In genomic region chr10:27019827-27020226, GRCh38 we compare ENCODE assay signal across 15 cellular contexts.
DNase-seq lines count a peak whose midpoint lies in the region; ATAC-seq, FAIRE-seq and TF ChIP-seq lines count a peak whose summit lies in the region.
"Had no signal": no experiment of that assay in that cellular context is flagged by ENCODE, and none has a peak within 500 bp of the region (broad histone marks: within the 10 kb centered on the region; RNA-seq: fewer than 3 reads in every experiment).

No MANE protein-coding gene starts in this region.

- H3K27me3 Mint-ChIP-seq in astrocyte (ENCODE audit: low read depth, unreplicated experiment) = no peaks in the 10 kb centered on the region
- no peaks in the 10 kb centered on the region for H3K27me3 Mint-ChIP-seq in glutamatergic neuron (ENCODE audit: unreplicated experiment)

- H3K4me1 Mint-ChIP-seq in astrocyte (ENCODE audit: low read depth, unreplicated experiment) (peaks cover 4% of the 10 kb centered on the region), glutamatergic neuron (ENCODE audit: low read depth, unreplicated experiment) (no peaks in the 10 kb centered on the region)

- TF ChIP-seq CTCF in heart right ventricle (IDR thresholded peaks at IDR 0.05) (no peak), right atrium auricular region (IDR thresholded peaks at IDR 0.05) (no peak), astrocyte (IDR thresholded peaks at IDR 0.05; ENCODE audit: insufficient read depth, low read depth, low read length) (no peak), fibroblast of the aortic adventitia (IDR thresholded peaks at IDR 0.05; ENCODE audit: insufficient read depth, low read length) (no peak), testis (IDR thresholded peaks at IDR 0.05) (no peak), glutamatergic neuron (IDR thresholded peaks at IDR 0.05; ENCODE audit: partially characterized antibody, unreplicated experiment) (no peak)

- H3K36me3 ChIP-seq in heart right ventricle (peaks cover 0 to 48% (median 0%) of the 10 kb centered on the region in 9 donors), right atrium auricular region (peaks cover 17% of the 10 kb centered on the region), astrocyte (ENCODE audit: insufficient read depth, low read length) (no peaks in the 10 kb centered on the region), testis (ENCODE audit: low read depth, missing control alignments) (no peaks in the 10 kb centered on the region)

- H4K20me1 ChIP-seq in astrocyte (ENCODE audit: insufficient read depth, low read length) = no peaks in the 10 kb centered on the region

- no peak overlapping the region for H3K4me3 ChIP-seq in heart right ventricle
- no peak overlapping the region for H3K4me3 ChIP-seq in right atrium auricular region
- no peak overlapping the region for H3K4me3 ChIP-seq in astrocyte (ENCODE audit: insufficient read depth, low read depth, low read length)
- no peak overlapping the region for H3K4me3 ChIP-seq in fibroblast of the aortic adventitia (ENCODE audit: low read depth, low read length)
- no peak overlapping the region for H3K4me3 ChIP-seq in testis
- H3K4me3 ChIP-seq: A549, PC-9, SK-N-MC had no signal

- DNase-seq in heart right ventricle = no peak
- DNase-seq in right atrium auricular region (ENCODE audit: low spot score) = no peak
- DNase-seq in astrocyte (ENCODE audit: low read depth) = peak; percentile 8
- DNase-seq in fibroblast of the aortic adventitia (ENCODE audit: low read depth) = peak; percentile 12
- peak; percentile 17 for DNase-seq in testis
- DNase-seq in AML-193 (lab: John Stamatoyannopoulos, UW) = no peak
- no peak for DNase-seq in glutamatergic neuron
- DNase-seq: DMS53, GOT3, NCI-H1417, NCI-H1930, PC-9 had no signal

- H3K27ac ChIP-seq in heart right ventricle (no peak overlapping the region), right atrium auricular region (no peak overlapping the region), astrocyte (ENCODE audit: low read depth, low read length) (no peak overlapping the region), testis (no peak overlapping the region)
- H3K27ac ChIP-seq: A549, PC-9, SK-N-MC had no signal

- H3K27me3 ChIP-seq in heart right ventricle (no peaks in the 10 kb centered on the region), right atrium auricular region (no peaks in the 10 kb centered on the region), astrocyte (ENCODE audit: insufficient read depth, low read length) (no peaks in the 10 kb centered on the region), testis (no peaks in the 10 kb centered on the region)

- H3K9me3 ChIP-seq in heart right ventricle (no peaks in the 10 kb centered on the region), right atrium auricular region (no peaks in the 10 kb centered on the region), astrocyte (ENCODE audit: insufficient read depth, low read depth, low read length) (no peaks in the 10 kb centered on the region), testis (no peaks in the 10 kb centered on the region)
- H3K9me3 ChIP-seq: A549 had no signal

- no peak for TF ChIP-seq POLR2A in testis (IDR thresholded peaks at IDR 0.05)

- WGBS in heart right ventricle, 2 donors = 28 to 41% methylated on average over 4 of the region's 4 CpGs
- 48 to 60% methylated on average over 4 of the region's 4 CpGs for WGBS in testis, 2 donors

- no peak overlapping the region for H3K4me2 ChIP-seq in astrocyte (ENCODE audit: low read length)
- H3K4me2 ChIP-seq: A549, PC-9 had no signal

- intact Hi-C loops in heart right ventricle (cut with DNase I) = no loop called here
- intact Hi-C loops in testis (cut with DNase I; ENCODE audit: low total_unique reads) = no loop called here

- H3K4me1 ChIP-seq in heart right ventricle (no peaks in the 10 kb centered on the region), right atrium auricular region (no peaks in the 10 kb centered on the region), astrocyte (ENCODE audit: insufficient read depth, low read length) (no peaks in the 10 kb centered on the region), testis (no peaks in the 10 kb centered on the region)
- H3K4me1 ChIP-seq: A549 had no signal

- no peak overlapping the region for H3K4me3 Mint-ChIP-seq in astrocyte (ENCODE audit: unreplicated experiment)
- H3K4me3 Mint-ChIP-seq in glutamatergic neuron (ENCODE audit: unreplicated experiment) = no peak overlapping the region

- peaks cover 9% of the 10 kb centered on the region for H3K36me3 Mint-ChIP-seq in astrocyte (ENCODE audit: low read depth, unreplicated experiment)
- no peaks in the 10 kb centered on the region for H3K36me3 Mint-ChIP-seq in glutamatergic neuron (ENCODE audit: unreplicated experiment)

- H3K9ac ChIP-seq in astrocyte (ENCODE audit: low read length) = no peak overlapping the region

- no peak overlapping the region for H2AFZ ChIP-seq in astrocyte (ENCODE audit: low read depth, low read length)
- H2AFZ ChIP-seq: PC-9 had no signal

- no peak for FAIRE-seq in astrocyte (lab: Jason Lieb, UNC)
- FAIRE-seq: A549 had no signal

- peak in 5 of 8 donors; percentile 48 to 74 (median 62) for ATAC-seq in heart right ventricle
- no peak for ATAC-seq in GM18907 (IDR thresholded peaks at IDR 0.05; ENCODE audit: unreplicated experiment)
- ATAC-seq: A549 had no signal

- H3K27ac Mint-ChIP-seq in astrocyte (ENCODE audit: unreplicated experiment) (no peak overlapping the region), glutamatergic neuron (ENCODE audit: unreplicated experiment) (no peak overlapping the region)

- no peaks in the 10 kb centered on the region for H3K9me3 Mint-ChIP-seq in astrocyte (ENCODE audit: unreplicated experiment)
- H3K9me3 Mint-ChIP-seq in glutamatergic neuron (ENCODE audit: unreplicated experiment) = no peaks in the 10 kb centered on the region

- H3K79me2 ChIP-seq in astrocyte (ENCODE audit: insufficient read depth, low read length) = no peaks in the 10 kb centered on the region

Comparison
In these comparisons a context has a peak if more than half of its experiments do, and no peak if none do; other contexts are left out.
1. DNase-seq: peak in astrocyte (single experiment), fibroblast of the aortic adventitia (single experiment) and testis (single experiment); none in heart right ventricle (0 of 2), right atrium auricular region (single experiment), AML-193 (0 of 2) and glutamatergic neuron (single experiment).